Comparison of ENCODE assay signal across 9 cellular contexts in genomic region chr1:38941527-38942019, GRCh38. TPM values are rescaled to one million over a fixed set of nuclear protein-coding genes. Genes with fewer than 3 reads are reported as not detected.
A peak's percentile ranks its signal among the peaks of the same experiment; 100 is the strongest.
DNase-seq lines count a peak whose midpoint lies in the region; ATAC-seq and TF ChIP-seq lines count a peak whose summit lies in the region.
"Had no signal": no experiment of that assay in that cellular context is flagged by ENCODE, and none has a peak within 500 bp of the region (broad histone marks: within the 10 kb centered on the region; RNA-seq: fewer than 3 reads in every experiment).

Gene RHBDL2 (minus strand): TSS chr1:38941830. CDS start chr1:38919212, 22,618 bp downstream.

- intact Hi-C loops in right lobe of liver (cut with DNase I) = no loop called here

- H3K4me3 ChIP-seq in right lobe of liver (peak within 1 kb of the TSS in 2 of 3 donors; percentile 12 to 29), tibial nerve (peak within 1 kb of the TSS; percentile 15 to 48 (median 30))

- peak; percentile 83 for DNase-seq in M059J (ENCODE audit: low read depth)
- peak; percentile 37 for DNase-seq in dermis blood vessel endothelial cell
- DNase-seq in right lobe of liver = peak; percentile 26 to 54 (median 49)
- DNase-seq in tibial nerve (ENCODE audit: low spot score in 2 of 2) = peak in 1 of 2 donors; percentile 17
- no peak for DNase-seq in NCI-H1694 (lab: John Stamatoyannopoulos, UW)
- no peak for DNase-seq in AML-193 (lab: John Stamatoyannopoulos, UW)
- DNase-seq in SIG-M5 treated with dmso at 0.1 percent for 504 hours (lab: John Stamatoyannopoulos, UW; ENCODE audit: unreplicated experiment) = no peak
- no peak for DNase-seq in NCI-H187 treated with DMSO at 0.1 percent for 48 hours (lab: John Stamatoyannopoulos, UW)
- DNase-seq: activated effector memory CD4-positive, alpha-beta T cell treated with anti-CD3 and anti-CD28 coated beads, Interleukin-2, amount 50 U/mL, for 16 hours had no signal

- no peaks in the 10 kb centered on the region for H3K9me3 ChIP-seq in right lobe of liver
- H3K9me3 ChIP-seq in tibial nerve = no peaks in the 10 kb centered on the region

- ATAC-seq in right lobe of liver = peak; percentile 46 to 71 (median 66)

- 65% methylated on average over 8 of the region's 14 CpGs for WGBS in right lobe of liver (ENCODE audit: insufficient coverage, low coverage, low lambda C conversion rate, missing lambda C conversion rate)
- 9 to 11% methylated on average over 14 of the region's 14 CpGs for whole genome bisulfite sequencing in tibial nerve, 2 donors

- TF ChIP-seq EP300 in tibial nerve (IDR thresholded peaks at IDR 0.05) = no peak

- TF ChIP-seq POLR2A in right lobe of liver (IDR thresholded peaks at IDR 0.05) (no peak), tibial nerve (IDR thresholded peaks at IDR 0.05) (no peak)

- H3K4me1 ChIP-seq in right lobe of liver = no peaks in the 10 kb centered on the region
- H3K4me1 ChIP-seq in tibial nerve = peaks cover 0 to 15% (median 0%) of the 10 kb centered on the region in 4 donors

- H3K36me3 ChIP-seq in right lobe of liver = no peaks in the 10 kb centered on the region
- H3K36me3 ChIP-seq in tibial nerve = no peaks in the 10 kb centered on the region

- H3K27ac ChIP-seq in right lobe of liver = no peak within 1 kb of the TSS
- peak within 1 kb of the TSS in 1 of 4 donors; percentile 8 for H3K27ac ChIP-seq in tibial nerve

- H3K27me3 ChIP-seq in right lobe of liver (no peaks in the 10 kb centered on the region), tibial nerve (no peaks in the 10 kb centered on the region)

- TF ChIP-seq CTCF in right lobe of liver (IDR thresholded peaks at IDR 0.05) = no peak
- no peak for TF ChIP-seq CTCF in tibial nerve (IDR thresholded peaks at IDR 0.05)

RNA-seq across cellular contexts. Expression of gene RHBDL2, which starts in this region (rescaled TPM):
- 4.1 and 5.7 TPM in 2 replicates for total RNA-seq in M059J (2014; rRNA removed; shearing (Covaris generic))
- 0.28 and 0.51 TPM in 2 replicates for total RNA-seq in dermis blood vessel endothelial cell
- under 1 TPM in 1 of 6 experiments, not detected in 5; 0.12 TPM for total RNA-seq in right lobe of liver
- 1 to 10 TPM in 1 of 4 donors, not detected in 3; 1.3 TPM for total RNA-seq in tibial nerve

Comparison
In these comparisons a context has a peak if more than half of its experiments do, and no peak if none do; other contexts are left out.
1. Peak in DNase-seq in dermis blood vessel endothelial cell; RNA of the gene not detected or under 1 TPM.
2. Peak in DNase-seq, ATAC-seq and H3K4me3 ChIP-seq in right lobe of liver; RNA of the gene not detected or under 1 TPM.